In genomic region chr3:52240059-52240885, GRCh38 we compare ENCODE assay signal across 7 cellular contexts. TPM values are rescaled to one million over a fixed set of nuclear protein-coding genes. Genes with fewer than 3 reads are reported as not detected.
DNase-seq lines count a peak whose midpoint lies in the region; ATAC-seq and TF ChIP-seq lines count a peak whose summit lies in the region.

No MANE protein-coding gene starts in this region.

- peaks cover 4% of the 10 kb centered on the region for H3K79me1 ChIP-seq in mesendoderm (ENCODE audit: low read length)

- intact Hi-C loops in activated B cell treated with CpG ODN at 0.5 μM for 24 hours (cut with micrococcal nuclease) = no loop called here

- H3K4me3 ChIP-seq in GM08714 (ENCODE audit: low read length) (peak overlapping the region; percentile 77; the same call in 1 of the 2 replicates), mesendoderm (ENCODE audit: low read length) (no peak overlapping the region), suprapubic skin (peak overlapping the region; percentile 78)

- H4K8ac ChIP-seq in mesendoderm (ENCODE audit: low read depth, low read length) = no peak overlapping the region

- peak overlapping the region; percentile 87 for H3K27ac Mint-ChIP-seq in activated B cell treated with CpG ODN at 0.5 μM for 24 hours

- H3K36me3 Mint-ChIP-seq in activated B cell treated with CpG ODN at 0.5 μM for 24 hours (ENCODE audit: low read depth) = peaks cover 15% of the 10 kb centered on the region

- H3K4me3 Mint-ChIP-seq in activated B cell treated with CpG ODN at 0.5 μM for 24 hours = peak overlapping the region; percentile 96

- no CpG with 5 or more reads among the region's 1 CpG for whole genome bisulfite sequencing in mesendoderm (ENCODE audit: extremely low coverage, insufficient coverage, low lambda C conversion rate)
- 86% methylated on average over 1 of the region's 1 CpG for WGBS in suprapubic skin

- no peak for TF ChIP-seq CTCF in activated B cell treated with CpG ODN at 0.5 μM for 24 hours (IDR thresholded peaks at IDR 0.05)
- TF ChIP-seq CTCF in suprapubic skin (IDR thresholded peaks at IDR 0.05) = no peak

- H3K27me3 ChIP-seq in mesendoderm (ENCODE audit: insufficient read depth, low read length, poor library complexity) (no peaks in the 10 kb centered on the region), suprapubic skin (no peaks in the 10 kb centered on the region)

- no peaks in the 10 kb centered on the region for H3K36me3 ChIP-seq in mesendoderm (ENCODE audit: control insufficient read depth, insufficient read depth, low read length)
- H3K36me3 ChIP-seq in suprapubic skin = no peaks in the 10 kb centered on the region

- no peak for TF ChIP-seq POLR2A in suprapubic skin (IDR thresholded peaks at IDR 0.05)

- POLR2A ChIA-PET in activated B cell treated with CpG ODN at 0.5 μM for 24 hours (lab: Charles Lee) = interaction anchor here (0.5 to 12.1 kb wide), 9 partner anchors 8 to 397 kb away, joined by 3 to 147 read pairs (median 8); partner anchors contain the start of genes GLYCTK, RPL29, TLR9 and WDR82

- no peaks in the 10 kb centered on the region for H3K9me3 ChIP-seq in suprapubic skin

- H2BK5ac ChIP-seq in mesendoderm (ENCODE audit: low read length) = no peak overlapping the region

- H3K27me3 Mint-ChIP-seq in activated B cell treated with CpG ODN at 0.5 μM for 24 hours = no peaks in the 10 kb centered on the region

- H3K18ac ChIP-seq in mesendoderm (ENCODE audit: low read length) = peak overlapping the region; percentile 35

- H3K4me1 ChIP-seq in mesendoderm (ENCODE audit: control insufficient read depth, low read depth, low read length) = peaks cover 14% of the 10 kb centered on the region
- peaks cover 67% of the 10 kb centered on the region for H3K4me1 ChIP-seq in suprapubic skin

- H3K9ac ChIP-seq in mesendoderm (ENCODE audit: low read length) = peak overlapping the region; percentile 56

- no peak overlapping the region for H4K5ac ChIP-seq in mesendoderm (ENCODE audit: low read length)

- H2BK120ac ChIP-seq in mesendoderm (ENCODE audit: low read depth, low read length) = no peak overlapping the region

- H3K4me1 Mint-ChIP-seq in activated B cell treated with CpG ODN at 0.5 μM for 24 hours = peaks cover 79% of the 10 kb centered on the region

- H3K27ac ChIP-seq in mesendoderm (ENCODE audit: low read depth, low read length) (no peak overlapping the region), suprapubic skin (peak overlapping the region; percentile 89)

- H3K79me2 ChIP-seq in mesendoderm (ENCODE audit: control insufficient read depth, insufficient read depth, low read length) = peaks cover 2% of the 10 kb centered on the region

- peak overlapping the region; percentile 10 for H2AK5ac ChIP-seq in mesendoderm (ENCODE audit: low read length)

- CTCF ChIA-PET in activated B cell treated with CpG ODN at 0.5 μM for 24 hours (lab: Charles Lee) = interaction anchor here (1.0 to 2.5 kb wide), 9 partner anchors 13 to 98 kb away, joined by 3 to 10 read pairs (median 6); partner anchors contain the start of genes GLYCTK, TLR9 and WDR82

- H2BK15ac ChIP-seq in mesendoderm (replicated peaks; ENCODE audit: low read depth) = no peak overlapping the region

- DNase-seq in NAMALWA (ENCODE audit: low spot score) (peak; percentile 75), activated B cell treated with CpG ODN at 0.5 μM for 24 hours (peak; percentile 14), ecto neural progenitor cell (ENCODE audit: low spot score) (peak; percentile 47), mesendoderm (peak; percentile 92), suprapubic skin (ENCODE audit: low spot score in 2 of 2) (peak in 1 of 2 donors; percentile 83)

- no peak overlapping the region for H3K4me2 ChIP-seq in mesendoderm (ENCODE audit: low read length)

- no peak for TF ChIP-seq EP300 in suprapubic skin (IDR thresholded peaks at IDR 0.05)

- peak overlapping the region; percentile 72 for H3K56ac ChIP-seq in mesendoderm (ENCODE audit: low read length)

- H3K4ac ChIP-seq in mesendoderm (ENCODE audit: low read depth, low read length) = peak overlapping the region; percentile 43

- no peaks in the 10 kb centered on the region for H3K9me3 Mint-ChIP-seq in activated B cell treated with CpG ODN at 0.5 μM for 24 hours

- ATAC-seq in activated B cell treated with CpG ODN at 0.5 μM for 24 hours (ENCODE audit: low read depth) (no peak), GM18511 (IDR thresholded peaks at IDR 0.05; ENCODE audit: unreplicated experiment) (no peak)

- peak overlapping the region; percentile 2 for H3K23ac ChIP-seq in mesendoderm (ENCODE audit: low read length)

RNA-seq across cellular contexts. Expression of gene TWF2, which starts 1.3 kb away (rescaled TPM):
- total RNA-seq in activated B cell treated with CpG ODN at 0.5 μM for 24 hours (74.1 and 76.7 TPM in 2 replicates), suprapubic skin (10 to 100 TPM; 33.2 to 46.2 (median 42.6) TPM)
- polyA plus RNA-seq in mesendoderm (2013, experiment 1 of 2) = 29.5 TPM
- 29.7 TPM for polyA plus RNA-seq in mesendoderm (2013, experiment 2 of 2)

RNA-seq across cellular contexts. Expression of gene PPM1M, which starts 5.3 kb away (rescaled TPM):
- total RNA-seq in activated B cell treated with CpG ODN at 0.5 μM for 24 hours (44.4 and 44.6 TPM in 2 replicates), suprapubic skin (10 to 100 TPM in 3 of 4 donors, 1 to 10 TPM in 1; 10.0 to 17.5 (median 11.3) TPM)
- 2.1 TPM for polyA plus RNA-seq in mesendoderm (2013, experiment 1 of 2)
- 1.8 TPM for polyA plus RNA-seq in mesendoderm (2013, experiment 2 of 2)

RNA-seq across cellular contexts. Expression of gene TLR9, which starts 14.8 kb away (rescaled TPM):
- total RNA-seq in activated B cell treated with CpG ODN at 0.5 μM for 24 hours (10.4 and 11.4 TPM in 2 replicates), suprapubic skin (under 1 TPM in 1 of 4 donors, not detected in 3; 0.16 TPM)
- not detected for polyA plus RNA-seq in mesendoderm (2013, experiment 1 of 2)
- 0.01 TPM for polyA plus RNA-seq in mesendoderm (2013, experiment 2 of 2)

RNA-seq across cellular contexts. Expression of gene WDR82, which starts 38.2 kb away (rescaled TPM):
- 84.1 and 86.4 TPM in 2 replicates for total RNA-seq in activated B cell treated with CpG ODN at 0.5 μM for 24 hours
- polyA plus RNA-seq in mesendoderm (2013, experiment 1 of 2) = 39.2 TPM
- polyA plus RNA-seq in mesendoderm (2013, experiment 2 of 2) = 38.6 TPM
- total RNA-seq in suprapubic skin = 10 to 100 TPM; 46.7 to 57.6 (median 52.5) TPM

RNA-seq across cellular contexts. Expression of gene ALAS1, which starts 42.3 kb away (rescaled TPM):
- total RNA-seq in activated B cell treated with CpG ODN at 0.5 μM for 24 hours (25.9 and 27.6 TPM in 2 replicates), suprapubic skin (10 to 100 TPM; 28.8 to 54.4 (median 31.9) TPM)
- 27.9 TPM for polyA plus RNA-seq in mesendoderm (2013, experiment 1 of 2)
- polyA plus RNA-seq in mesendoderm (2013, experiment 2 of 2) = 28.4 TPM
